Comparison of ENCODE assay signal across 1 cellular context in the genomic region with DNA sequence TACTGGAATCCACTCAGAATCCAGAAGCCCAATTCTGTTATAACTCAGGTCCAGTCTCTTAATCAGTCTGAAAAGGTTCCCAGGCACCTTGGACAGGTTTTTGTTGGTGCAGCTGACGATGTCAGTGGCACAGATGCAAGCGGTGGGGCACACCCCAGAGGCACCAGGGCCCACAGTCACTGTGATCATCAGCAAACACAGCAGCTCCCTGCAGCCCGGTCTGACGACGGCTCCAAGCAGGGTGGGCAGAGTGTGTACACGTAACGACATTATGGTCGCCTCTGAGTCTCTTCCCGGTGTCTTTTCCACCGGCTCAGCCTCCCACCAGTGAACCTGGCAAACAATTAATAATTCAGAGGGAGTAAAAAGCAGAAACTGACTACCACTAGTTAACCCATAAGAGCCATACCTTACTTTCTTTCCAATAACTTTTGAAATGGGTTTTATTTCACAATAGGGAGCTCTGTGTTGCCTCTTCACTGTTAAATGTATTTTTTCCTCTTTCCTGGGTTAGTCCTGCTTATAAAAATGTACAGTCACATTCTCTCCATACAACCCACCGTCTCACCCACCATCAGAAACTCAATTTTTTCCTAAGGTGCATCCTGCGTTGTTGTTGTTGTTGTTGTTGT.
A peak's percentile ranks its signal among the peaks of the same experiment; 100 is the strongest.
TF ChIP-seq lines count a peak whose summit lies in the region.

No MANE protein-coding gene starts in this region.

TF ChIP-seq in K562, 482 proteins besides CTCF, POLR2A, EP300 and RAD21 (continued from another document):
- TF ChIP-seq, protein P1, sequence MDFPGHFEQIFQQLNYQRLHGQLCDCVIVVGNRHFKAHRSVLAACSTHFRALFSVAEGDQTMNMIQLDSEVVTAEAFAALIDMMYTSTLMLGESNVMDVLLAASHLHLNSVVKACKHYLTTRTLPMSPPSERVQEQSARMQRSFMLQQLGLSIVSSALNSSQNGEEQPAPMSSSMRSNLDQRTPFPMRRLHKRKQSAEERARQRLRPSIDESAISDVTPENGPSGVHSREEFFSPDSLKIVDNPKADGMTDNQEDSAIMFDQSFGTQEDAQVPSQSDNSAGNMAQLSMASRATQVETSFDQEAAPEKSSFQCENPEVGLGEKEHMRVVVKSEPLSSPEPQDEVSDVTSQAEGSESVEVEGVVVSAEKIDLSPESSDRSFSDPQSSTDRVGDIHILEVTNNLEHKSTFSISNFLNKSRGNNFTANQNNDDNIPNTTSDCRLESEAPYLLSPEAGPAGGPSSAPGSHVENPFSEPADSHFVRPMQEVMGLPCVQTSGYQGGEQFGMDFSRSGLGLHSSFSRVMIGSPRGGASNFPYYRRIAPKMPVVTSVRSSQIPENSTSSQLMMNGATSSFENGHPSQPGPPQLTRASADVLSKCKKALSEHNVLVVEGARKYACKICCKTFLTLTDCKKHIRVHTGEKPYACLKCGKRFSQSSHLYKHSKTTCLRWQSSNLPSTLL (IDR thresholded peaks at IDR 0.05): no peak
- TF ChIP-seq, protein P2, sequence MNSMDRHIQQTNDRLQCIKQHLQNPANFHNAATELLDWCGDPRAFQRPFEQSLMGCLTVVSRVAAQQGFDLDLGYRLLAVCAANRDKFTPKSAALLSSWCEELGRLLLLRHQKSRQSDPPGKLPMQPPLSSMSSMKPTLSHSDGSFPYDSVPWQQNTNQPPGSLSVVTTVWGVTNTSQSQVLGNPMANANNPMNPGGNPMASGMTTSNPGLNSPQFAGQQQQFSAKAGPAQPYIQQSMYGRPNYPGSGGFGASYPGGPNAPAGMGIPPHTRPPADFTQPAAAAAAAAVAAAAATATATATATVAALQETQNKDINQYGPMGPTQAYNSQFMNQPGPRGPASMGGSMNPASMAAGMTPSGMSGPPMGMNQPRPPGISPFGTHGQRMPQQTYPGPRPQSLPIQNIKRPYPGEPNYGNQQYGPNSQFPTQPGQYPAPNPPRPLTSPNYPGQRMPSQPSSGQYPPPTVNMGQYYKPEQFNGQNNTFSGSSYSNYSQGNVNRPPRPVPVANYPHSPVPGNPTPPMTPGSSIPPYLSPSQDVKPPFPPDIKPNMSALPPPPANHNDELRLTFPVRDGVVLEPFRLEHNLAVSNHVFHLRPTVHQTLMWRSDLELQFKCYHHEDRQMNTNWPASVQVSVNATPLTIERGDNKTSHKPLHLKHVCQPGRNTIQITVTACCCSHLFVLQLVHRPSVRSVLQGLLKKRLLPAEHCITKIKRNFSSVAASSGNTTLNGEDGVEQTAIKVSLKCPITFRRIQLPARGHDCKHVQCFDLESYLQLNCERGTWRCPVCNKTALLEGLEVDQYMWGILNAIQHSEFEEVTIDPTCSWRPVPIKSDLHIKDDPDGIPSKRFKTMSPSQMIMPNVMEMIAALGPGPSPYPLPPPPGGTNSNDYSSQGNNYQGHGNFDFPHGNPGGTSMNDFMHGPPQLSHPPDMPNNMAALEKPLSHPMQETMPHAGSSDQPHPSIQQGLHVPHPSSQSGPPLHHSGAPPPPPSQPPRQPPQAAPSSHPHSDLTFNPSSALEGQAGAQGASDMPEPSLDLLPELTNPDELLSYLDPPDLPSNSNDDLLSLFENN (IDR thresholded peaks at IDR 0.05; ENCODE audit: low read depth in 2 of 2, low read length in 2 of 2): no peak
- TF ChIP-seq KAT7 (CRISPR knock-in tag; IDR thresholded peaks at IDR 0.05; ENCODE audit: borderline replicate concordance): no peak
- TF ChIP-seq, protein P3, sequence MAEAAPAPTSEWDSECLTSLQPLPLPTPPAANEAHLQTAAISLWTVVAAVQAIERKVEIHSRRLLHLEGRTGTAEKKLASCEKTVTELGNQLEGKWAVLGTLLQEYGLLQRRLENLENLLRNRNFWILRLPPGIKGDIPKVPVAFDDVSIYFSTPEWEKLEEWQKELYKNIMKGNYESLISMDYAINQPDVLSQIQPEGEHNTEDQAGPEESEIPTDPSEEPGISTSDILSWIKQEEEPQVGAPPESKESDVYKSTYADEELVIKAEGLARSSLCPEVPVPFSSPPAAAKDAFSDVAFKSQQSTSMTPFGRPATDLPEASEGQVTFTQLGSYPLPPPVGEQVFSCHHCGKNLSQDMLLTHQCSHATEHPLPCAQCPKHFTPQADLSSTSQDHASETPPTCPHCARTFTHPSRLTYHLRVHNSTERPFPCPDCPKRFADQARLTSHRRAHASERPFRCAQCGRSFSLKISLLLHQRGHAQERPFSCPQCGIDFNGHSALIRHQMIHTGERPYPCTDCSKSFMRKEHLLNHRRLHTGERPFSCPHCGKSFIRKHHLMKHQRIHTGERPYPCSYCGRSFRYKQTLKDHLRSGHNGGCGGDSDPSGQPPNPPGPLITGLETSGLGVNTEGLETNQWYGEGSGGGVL (CRISPR knock-in tag; IDR thresholded peaks at IDR 0.05): no peak
- no peak for TF ChIP-seq GABPB2 (CRISPR knock-in tag; conservative IDR thresholded peaks at IDR 0.05)
- TF ChIP-seq ZNF592 (IDR thresholded peaks at IDR 0.05): 0 out of 2 replicates have a peak, but pooled peaks have one; percentile 5
- no peak for TF ChIP-seq CAMTA2 (CRISPR knock-in tag; conservative IDR thresholded peaks at IDR 0.05)
- TF ChIP-seq, protein P4, sequence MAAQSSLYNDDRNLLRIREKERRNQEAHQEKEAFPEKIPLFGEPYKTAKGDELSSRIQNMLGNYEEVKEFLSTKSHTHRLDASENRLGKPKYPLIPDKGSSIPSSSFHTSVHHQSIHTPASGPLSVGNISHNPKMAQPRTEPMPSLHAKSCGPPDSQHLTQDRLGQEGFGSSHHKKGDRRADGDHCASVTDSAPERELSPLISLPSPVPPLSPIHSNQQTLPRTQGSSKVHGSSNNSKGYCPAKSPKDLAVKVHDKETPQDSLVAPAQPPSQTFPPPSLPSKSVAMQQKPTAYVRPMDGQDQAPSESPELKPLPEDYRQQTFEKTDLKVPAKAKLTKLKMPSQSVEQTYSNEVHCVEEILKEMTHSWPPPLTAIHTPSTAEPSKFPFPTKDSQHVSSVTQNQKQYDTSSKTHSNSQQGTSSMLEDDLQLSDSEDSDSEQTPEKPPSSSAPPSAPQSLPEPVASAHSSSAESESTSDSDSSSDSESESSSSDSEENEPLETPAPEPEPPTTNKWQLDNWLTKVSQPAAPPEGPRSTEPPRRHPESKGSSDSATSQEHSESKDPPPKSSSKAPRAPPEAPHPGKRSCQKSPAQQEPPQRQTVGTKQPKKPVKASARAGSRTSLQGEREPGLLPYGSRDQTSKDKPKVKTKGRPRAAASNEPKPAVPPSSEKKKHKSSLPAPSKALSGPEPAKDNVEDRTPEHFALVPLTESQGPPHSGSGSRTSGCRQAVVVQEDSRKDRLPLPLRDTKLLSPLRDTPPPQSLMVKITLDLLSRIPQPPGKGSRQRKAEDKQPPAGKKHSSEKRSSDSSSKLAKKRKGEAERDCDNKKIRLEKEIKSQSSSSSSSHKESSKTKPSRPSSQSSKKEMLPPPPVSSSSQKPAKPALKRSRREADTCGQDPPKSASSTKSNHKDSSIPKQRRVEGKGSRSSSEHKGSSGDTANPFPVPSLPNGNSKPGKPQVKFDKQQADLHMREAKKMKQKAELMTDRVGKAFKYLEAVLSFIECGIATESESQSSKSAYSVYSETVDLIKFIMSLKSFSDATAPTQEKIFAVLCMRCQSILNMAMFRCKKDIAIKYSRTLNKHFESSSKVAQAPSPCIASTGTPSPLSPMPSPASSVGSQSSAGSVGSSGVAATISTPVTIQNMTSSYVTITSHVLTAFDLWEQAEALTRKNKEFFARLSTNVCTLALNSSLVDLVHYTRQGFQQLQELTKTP (IDR thresholded peaks at IDR 0.05; ENCODE audit: low read depth in 1 of 2, partially characterized antibody in 2 of 2): peak in 1 of 2 experiments; percentile 29
- TF ChIP-seq FOXK1 (CRISPR knock-in tag; IDR thresholded peaks at IDR 0.05; ENCODE audit: borderline replicate concordance): no peak
- TF ChIP-seq, protein P5, sequence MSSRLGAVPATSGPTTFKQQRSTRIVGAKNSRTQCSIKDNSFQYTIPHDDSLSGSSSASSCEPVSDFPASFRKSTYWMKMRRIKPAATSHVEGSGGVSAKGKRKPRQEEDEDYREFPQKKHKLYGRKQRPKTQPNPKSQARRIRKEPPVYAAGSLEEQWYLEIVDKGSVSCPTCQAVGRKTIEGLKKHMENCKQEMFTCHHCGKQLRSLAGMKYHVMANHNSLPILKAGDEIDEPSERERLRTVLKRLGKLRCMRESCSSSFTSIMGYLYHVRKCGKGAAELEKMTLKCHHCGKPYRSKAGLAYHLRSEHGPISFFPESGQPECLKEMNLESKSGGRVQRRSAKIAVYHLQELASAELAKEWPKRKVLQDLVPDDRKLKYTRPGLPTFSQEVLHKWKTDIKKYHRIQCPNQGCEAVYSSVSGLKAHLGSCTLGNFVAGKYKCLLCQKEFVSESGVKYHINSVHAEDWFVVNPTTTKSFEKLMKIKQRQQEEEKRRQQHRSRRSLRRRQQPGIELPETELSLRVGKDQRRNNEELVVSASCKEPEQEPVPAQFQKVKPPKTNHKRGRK (tag; IDR thresholded peaks at IDR 0.05): peak; percentile 83
- no peak for TF ChIP-seq PTBP1 (IDR thresholded peaks at IDR 0.05; ENCODE audit: low read depth, low read length)
- no peak for TF ChIP-seq SFPQ (IDR thresholded peaks at IDR 0.05; ENCODE audit: low read depth, low read length)
